1 cellular context compared by ENCODE assay signal in the genomic region with DNA sequence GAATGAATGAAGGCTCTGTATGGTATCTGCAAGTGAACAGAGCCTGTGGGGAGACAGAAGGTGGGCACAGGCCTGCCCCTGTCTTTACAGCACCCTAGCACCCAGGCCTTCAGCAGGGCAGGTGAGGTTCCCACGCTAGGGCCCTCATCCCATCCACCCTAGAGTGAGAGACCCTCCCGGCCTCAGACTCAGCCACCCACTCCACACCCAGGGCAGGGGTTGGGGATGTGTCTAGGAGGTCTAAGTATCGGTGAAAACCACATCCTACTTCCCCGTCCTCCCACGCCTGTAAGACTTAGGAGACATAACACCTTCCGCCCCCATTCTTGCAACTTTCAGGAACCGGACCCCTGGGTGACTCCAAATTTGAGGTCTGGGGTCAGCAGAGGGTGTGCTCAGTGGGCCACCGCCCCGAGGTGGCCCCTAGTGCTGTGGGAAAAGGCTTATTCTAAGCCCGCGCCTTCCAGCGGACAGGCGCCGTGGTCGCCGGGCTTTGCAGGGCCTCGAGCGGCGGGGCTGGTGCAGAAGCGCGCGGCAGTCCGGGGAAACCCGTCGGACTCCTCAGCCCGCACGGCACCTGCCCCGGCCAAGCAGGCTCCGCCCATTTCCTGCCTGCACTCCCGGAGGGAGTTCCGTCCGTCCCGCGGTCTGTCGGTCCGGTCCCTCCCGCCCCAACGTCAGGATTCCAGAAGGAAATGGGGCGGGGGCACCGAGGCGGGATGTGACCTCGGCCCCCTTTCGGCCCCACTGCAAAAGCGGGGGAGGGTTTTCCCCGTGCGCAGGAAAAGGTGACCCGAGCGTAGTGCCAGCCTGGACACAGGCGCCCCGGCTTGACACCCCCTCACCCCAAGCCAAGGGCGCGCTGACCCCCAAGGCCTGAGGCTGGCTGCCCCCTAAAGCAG.
TF ChIP-seq lines count a peak whose summit lies in the region.

No MANE protein-coding gene starts in this region.

TF ChIP-seq in HepG2, 621 proteins besides CTCF, POLR2A, EP300 and RAD21 (continues in another document):
- TF ChIP-seq RFX5 (IDR thresholded peaks at IDR 0.05; ENCODE audit: low read depth, low read length) (no peak), HCFC1 (IDR thresholded peaks at IDR 0.05; ENCODE audit: low read depth, low read length) (peak; percentile 17; the same call in 1 of the 2 replicates), ZNF274 (CRISPR knock-in tag; IDR thresholded peaks at IDR 0.05) (peak; percentile 80; the same call in 1 of the 2 replicates), ZBTB1 (CRISPR knock-in tag; IDR thresholded peaks at IDR 0.05; ENCODE audit: borderline replicate concordance) (peak; percentile 85; the same call in 1 of the 2 replicates), RARA (CRISPR knock-in tag; IDR thresholded peaks at IDR 0.05) (peak; percentile 60), ZNF772 (CRISPR knock-in tag; IDR thresholded peaks at IDR 0.05) (peak; percentile 90), RXRA (CRISPR knock-in tag; IDR thresholded peaks at IDR 0.05) (peak; percentile 88; the same call in 1 of the 2 replicates), ZNF510 (CRISPR knock-in tag; IDR thresholded peaks at IDR 0.05; ENCODE audit: low read depth) (no peak; the same call in 1 of the 2 replicates), KLF12 (CRISPR knock-in tag; IDR thresholded peaks at IDR 0.05; ENCODE audit: borderline replicate concordance) (peak; percentile 87), IRX3 (CRISPR knock-in tag; IDR thresholded peaks at IDR 0.05; ENCODE audit: borderline replicate concordance, low read depth) (no peak; the same call in 1 of the 2 replicates), ZEB1 (IDR thresholded peaks at IDR 0.05; ENCODE audit: insufficient replicate concordance, low read depth) (peak; percentile 83), MXI1 (IDR thresholded peaks at IDR 0.05; ENCODE audit: borderline replicate concordance, low read depth, low read length) (peak; percentile 64; the same call in 1 of the 3 replicates), ZNF317 (CRISPR knock-in tag; IDR thresholded peaks at IDR 0.05) (peak; percentile 52; the same call in 1 of the 2 replicates), ZNF569 (CRISPR knock-in tag; IDR thresholded peaks at IDR 0.05; ENCODE audit: borderline replicate concordance) (no peak), ZNF724P (CRISPR knock-in tag; IDR thresholded peaks at IDR 0.05; ENCODE audit: borderline replicate concordance) (peak; percentile 93), AGO2 (optimal IDR thresholded peaks at IDR 0.05; ENCODE audit: low read depth, low read length) (peak; percentile 85), ZBTB38 (CRISPR knock-in tag; IDR thresholded peaks at IDR 0.05) (peak; percentile 78)
- TF ChIP-seq, protein P1, sequence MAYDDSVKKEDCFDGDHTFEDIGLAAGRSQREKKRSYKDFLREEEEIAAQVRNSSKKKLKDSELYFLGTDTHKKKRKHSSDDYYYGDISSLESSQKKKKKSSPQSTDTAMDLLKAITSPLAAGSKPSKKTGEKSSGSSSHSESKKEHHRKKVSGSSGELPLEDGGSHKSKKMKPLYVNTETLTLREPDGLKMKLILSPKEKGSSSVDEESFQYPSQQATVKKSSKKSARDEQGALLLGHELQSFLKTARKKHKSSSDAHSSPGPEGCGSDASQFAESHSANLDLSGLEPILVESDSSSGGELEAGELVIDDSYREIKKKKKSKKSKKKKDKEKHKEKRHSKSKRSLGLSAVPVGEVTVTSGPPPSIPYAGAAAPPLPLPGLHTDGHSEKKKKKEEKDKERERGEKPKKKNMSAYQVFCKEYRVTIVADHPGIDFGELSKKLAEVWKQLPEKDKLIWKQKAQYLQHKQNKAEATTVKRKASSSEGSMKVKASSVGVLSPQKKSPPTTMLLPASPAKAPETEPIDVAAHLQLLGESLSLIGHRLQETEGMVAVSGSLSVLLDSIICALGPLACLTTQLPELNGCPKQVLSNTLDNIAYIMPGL (CRISPR knock-in tag; IDR thresholded peaks at IDR 0.05; ENCODE audit: borderline replicate concordance in 1 of 2, low read depth in 1 of 2) = peak; percentile 82 to 84; a peak in 2 of 4 replicates
- TF ChIP-seq, protein P2, sequence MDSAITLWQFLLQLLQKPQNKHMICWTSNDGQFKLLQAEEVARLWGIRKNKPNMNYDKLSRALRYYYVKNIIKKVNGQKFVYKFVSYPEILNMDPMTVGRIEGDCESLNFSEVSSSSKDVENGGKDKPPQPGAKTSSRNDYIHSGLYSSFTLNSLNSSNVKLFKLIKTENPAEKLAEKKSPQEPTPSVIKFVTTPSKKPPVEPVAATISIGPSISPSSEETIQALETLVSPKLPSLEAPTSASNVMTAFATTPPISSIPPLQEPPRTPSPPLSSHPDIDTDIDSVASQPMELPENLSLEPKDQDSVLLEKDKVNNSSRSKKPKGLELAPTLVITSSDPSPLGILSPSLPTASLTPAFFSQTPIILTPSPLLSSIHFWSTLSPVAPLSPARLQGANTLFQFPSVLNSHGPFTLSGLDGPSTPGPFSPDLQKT (CRISPR knock-in tag; IDR thresholded peaks at IDR 0.05; ENCODE audit: borderline replicate concordance) = 0 out of 2 replicates have a peak, but pooled peaks have one; percentile 46
- TF ChIP-seq, protein P3, sequence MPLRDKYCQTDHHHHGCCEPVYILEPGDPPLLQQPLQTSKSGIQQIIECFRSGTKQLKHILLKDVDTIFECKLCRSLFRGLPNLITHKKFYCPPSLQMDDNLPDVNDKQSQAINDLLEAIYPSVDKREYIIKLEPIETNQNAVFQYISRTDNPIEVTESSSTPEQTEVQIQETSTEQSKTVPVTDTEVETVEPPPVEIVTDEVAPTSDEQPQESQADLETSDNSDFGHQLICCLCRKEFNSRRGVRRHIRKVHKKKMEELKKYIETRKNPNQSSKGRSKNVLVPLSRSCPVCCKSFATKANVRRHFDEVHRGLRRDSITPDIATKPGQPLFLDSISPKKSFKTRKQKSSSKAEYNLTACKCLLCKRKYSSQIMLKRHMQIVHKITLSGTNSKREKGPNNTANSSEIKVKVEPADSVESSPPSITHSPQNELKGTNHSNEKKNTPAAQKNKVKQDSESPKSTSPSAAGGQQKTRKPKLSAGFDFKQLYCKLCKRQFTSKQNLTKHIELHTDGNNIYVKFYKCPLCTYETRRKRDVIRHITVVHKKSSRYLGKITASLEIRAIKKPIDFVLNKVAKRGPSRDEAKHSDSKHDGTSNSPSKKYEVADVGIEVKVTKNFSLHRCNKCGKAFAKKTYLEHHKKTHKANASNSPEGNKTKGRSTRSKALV (CRISPR knock-in tag; IDR thresholded peaks at IDR 0.05) = peak; percentile 97
- TF ChIP-seq, protein P4, sequence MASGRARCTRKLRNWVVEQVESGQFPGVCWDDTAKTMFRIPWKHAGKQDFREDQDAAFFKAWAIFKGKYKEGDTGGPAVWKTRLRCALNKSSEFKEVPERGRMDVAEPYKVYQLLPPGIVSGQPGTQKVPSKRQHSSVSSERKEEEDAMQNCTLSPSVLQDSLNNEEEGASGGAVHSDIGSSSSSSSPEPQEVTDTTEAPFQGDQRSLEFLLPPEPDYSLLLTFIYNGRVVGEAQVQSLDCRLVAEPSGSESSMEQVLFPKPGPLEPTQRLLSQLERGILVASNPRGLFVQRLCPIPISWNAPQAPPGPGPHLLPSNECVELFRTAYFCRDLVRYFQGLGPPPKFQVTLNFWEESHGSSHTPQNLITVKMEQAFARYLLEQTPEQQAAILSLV (CRISPR knock-in tag; IDR thresholded peaks at IDR 0.05; ENCODE audit: borderline replicate concordance) = no peak; the same call in 1 of the 2 replicates
- TF ChIP-seq, protein P5, sequence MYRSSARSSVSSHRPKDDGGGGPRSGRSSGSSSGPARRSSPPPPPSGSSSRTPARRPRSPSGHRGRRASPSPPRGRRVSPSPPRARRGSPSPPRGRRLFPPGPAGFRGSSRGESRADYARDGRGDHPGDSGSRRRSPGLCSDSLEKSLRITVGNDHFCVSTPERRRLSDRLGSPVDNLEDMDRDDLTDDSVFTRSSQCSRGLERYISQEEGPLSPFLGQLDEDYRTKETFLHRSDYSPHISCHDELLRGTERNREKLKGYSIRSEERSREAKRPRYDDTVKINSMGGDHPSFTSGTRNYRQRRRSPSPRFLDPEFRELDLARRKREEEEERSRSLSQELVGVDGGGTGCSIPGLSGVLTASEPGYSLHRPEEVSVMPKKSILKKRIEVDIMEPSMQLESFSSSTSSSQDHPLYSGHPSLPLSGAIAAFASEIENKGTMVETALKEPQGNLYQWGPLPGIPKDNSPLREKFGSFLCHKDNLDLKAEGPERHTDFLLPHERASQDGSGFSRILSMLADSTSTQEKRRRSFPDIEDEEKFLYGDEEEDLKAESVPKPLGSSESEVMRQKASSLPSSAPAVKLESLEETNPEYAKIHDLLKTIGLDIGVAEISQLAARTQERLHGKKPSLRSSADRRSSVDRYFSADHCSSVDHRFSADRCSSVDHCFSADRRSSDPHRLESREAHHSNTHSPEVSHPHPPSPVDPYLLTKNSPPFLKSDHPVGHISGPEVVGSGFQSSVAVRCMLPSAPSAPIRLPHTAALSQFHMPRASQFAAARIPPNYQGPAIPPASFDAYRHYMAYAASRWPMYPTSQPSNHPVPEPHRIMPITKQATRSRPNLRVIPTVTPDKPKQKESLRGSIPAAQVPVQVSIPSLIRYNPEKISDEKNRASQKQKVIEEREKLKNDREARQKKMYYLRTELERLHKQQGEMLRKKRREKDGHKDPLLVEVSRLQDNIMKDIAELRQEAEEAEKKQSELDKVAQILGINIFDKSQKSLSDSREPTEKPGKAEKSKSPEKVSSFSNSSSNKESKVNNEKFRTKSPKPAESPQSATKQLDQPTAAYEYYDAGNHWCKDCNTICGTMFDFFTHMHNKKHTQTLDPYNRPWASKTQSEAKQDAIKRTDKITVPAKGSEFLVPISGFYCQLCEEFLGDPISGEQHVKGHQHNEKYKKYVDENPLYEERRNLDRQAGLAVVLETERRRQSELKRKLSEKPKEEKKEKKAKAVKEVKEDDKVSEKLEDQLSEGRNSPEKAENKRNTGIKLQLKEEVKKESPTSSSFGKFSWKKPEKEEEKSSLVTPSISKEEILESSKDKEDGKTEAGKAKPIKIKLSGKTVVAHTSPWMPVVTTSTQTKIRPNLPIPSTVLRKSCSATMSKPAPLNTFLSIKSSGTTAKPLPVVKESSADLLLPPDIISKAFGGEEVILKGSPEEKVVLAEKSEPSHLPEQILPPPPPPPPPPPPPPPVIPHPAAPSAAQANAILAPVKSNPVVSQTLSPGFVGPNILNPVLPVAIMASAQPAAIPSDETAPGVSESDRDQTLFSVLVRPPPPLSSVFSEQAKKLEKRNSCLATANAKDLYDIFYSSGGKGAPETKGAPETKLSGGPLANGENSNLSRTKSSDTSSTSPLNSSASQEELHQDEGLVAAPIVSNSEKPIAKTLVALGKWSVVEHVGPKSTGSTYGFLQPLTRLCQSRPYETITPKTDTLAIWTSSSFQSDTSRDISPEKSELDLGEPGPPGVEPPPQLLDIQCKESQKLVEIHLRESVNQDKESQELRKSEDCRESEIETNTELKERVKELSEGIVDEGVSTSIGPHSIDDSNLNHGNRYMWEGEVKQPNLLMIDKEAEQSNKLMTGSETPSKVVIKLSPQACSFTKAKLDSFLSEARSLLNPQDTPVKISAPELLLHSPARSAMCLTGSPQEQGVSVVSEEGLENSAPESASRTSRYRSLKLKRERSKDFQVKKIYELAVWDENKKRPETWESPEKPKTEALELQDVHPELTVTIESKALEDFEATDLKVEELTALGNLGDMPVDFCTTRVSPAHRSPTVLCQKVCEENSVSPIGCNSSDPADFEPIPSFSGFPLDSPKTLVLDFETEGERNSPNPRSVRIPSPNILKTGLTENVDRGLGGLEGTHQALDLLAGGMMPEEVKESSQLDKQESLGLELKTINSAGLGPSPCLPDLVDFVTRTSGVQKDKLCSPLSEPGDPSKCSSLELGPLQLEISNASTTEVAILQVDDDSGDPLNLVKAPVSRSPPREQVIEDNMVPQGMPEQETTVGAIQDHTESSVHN (CRISPR knock-in tag; IDR thresholded peaks at IDR 0.05) = peak; percentile 72; the same call in 1 of the 2 replicates
- TF ChIP-seq, protein P6, sequence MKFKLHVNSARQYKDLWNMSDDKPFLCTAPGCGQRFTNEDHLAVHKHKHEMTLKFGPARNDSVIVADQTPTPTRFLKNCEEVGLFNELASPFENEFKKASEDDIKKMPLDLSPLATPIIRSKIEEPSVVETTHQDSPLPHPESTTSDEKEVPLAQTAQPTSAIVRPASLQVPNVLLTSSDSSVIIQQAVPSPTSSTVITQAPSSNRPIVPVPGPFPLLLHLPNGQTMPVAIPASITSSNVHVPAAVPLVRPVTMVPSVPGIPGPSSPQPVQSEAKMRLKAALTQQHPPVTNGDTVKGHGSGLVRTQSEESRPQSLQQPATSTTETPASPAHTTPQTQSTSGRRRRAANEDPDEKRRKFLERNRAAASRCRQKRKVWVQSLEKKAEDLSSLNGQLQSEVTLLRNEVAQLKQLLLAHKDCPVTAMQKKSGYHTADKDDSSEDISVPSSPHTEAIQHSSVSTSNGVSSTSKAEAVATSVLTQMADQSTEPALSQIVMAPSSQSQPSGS (CRISPR knock-in tag; IDR thresholded peaks at IDR 0.05) = peak; percentile 83
- TF ChIP-seq, protein P7, sequence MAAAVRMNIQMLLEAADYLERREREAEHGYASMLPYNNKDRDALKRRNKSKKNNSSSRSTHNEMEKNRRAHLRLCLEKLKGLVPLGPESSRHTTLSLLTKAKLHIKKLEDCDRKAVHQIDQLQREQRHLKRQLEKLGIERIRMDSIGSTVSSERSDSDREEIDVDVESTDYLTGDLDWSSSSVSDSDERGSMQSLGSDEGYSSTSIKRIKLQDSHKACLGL (CRISPR knock-in tag; IDR thresholded peaks at IDR 0.05) = peak; percentile 71; the same call in 1 of the 2 replicates
- TF ChIP-seq, protein P8, sequence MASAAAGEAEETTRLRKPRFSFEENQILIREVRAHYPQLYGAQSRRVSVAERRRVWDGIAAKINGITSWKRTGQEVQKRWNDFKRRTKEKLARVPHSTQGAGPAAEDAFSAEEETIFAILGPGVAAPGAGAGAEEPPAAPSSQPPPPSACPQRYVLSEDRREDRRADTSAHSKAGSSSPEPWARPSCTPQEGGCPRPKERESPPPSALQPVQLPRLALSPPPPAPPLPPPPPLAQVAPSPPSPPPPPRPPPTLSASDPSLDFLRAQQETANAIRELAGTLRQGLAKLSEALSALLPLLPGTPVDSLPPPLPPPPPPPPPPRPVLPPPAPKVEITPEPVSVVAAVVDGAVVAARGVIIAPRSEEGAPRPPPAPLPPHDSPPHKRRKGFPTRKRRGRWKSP (CRISPR knock-in tag; IDR thresholded peaks at IDR 0.05) = peak; percentile 56; the same call in 1 of the 2 replicates
- TF ChIP-seq, protein P9, sequence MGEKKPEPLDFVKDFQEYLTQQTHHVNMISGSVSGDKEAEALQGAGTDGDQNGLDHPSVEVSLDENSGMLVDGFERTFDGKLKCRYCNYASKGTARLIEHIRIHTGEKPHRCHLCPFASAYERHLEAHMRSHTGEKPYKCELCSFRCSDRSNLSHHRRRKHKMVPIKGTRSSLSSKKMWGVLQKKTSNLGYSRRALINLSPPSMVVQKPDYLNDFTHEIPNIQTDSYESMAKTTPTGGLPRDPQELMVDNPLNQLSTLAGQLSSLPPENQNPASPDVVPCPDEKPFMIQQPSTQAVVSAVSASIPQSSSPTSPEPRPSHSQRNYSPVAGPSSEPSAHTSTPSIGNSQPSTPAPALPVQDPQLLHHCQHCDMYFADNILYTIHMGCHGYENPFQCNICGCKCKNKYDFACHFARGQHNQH (CRISPR knock-in tag; IDR thresholded peaks at IDR 0.05) = peak; percentile 96
- TF ChIP-seq, protein P10, sequence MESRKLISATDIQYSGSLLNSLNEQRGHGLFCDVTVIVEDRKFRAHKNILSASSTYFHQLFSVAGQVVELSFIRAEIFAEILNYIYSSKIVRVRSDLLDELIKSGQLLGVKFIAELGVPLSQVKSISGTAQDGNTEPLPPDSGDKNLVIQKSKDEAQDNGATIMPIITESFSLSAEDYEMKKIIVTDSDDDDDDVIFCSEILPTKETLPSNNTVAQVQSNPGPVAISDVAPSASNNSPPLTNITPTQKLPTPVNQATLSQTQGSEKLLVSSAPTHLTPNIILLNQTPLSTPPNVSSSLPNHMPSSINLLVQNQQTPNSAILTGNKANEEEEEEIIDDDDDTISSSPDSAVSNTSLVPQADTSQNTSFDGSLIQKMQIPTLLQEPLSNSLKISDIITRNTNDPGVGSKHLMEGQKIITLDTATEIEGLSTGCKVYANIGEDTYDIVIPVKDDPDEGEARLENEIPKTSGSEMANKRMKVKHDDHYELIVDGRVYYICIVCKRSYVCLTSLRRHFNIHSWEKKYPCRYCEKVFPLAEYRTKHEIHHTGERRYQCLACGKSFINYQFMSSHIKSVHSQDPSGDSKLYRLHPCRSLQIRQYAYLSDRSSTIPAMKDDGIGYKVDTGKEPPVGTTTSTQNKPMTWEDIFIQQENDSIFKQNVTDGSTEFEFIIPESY (CRISPR knock-in tag; IDR thresholded peaks at IDR 0.05) = 0 out of 2 replicates have a peak, but pooled peaks have one; percentile 15
